Comparison of ENCODE assay signal across 8 cellular contexts in the genomic region with DNA sequence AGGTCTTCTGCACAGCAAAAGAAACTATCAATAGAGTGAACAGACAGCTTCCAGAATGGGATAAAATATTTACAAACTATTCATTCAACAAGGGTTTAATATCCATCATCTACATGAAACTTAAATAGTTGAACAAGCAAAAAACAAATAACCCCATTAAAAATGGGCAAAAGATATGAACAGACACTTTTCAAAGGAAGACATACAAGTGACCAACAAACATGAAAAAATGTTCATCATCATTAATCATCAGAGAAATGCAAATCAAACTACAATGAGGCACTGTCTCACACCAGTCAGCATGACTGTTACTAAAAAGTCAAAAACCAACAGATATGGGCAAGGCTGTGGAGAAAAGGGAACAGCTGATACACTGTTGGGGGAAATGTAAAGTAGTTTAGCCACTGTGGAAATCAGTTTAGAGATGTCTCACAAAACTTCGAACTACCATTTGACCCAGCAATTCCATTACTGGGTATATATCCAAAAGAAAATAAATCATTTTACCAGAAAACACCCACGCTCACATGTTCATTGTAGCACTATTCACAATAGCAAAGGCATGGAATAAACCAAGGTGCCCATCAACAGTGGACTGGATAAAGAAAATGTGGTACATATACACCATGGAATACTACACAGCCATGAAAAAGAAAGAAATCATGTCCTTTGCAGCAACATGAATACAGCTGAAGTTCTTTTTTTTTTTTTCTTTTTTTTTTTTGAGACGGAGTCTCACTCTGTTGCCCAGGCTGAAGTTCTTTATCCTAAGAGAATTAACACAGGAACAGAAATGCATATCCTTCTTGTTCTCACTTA.
"Had no signal": no experiment of that assay in that cellular context is flagged by ENCODE, and none has a peak within 500 bp of the region (broad histone marks: within the 10 kb centered on the region; RNA-seq: fewer than 3 reads in every experiment).

No MANE protein-coding gene starts in this region.

- H3K27ac ChIP-seq: GM23248 had no signal

- H3K4me1 ChIP-seq: HAP-1 had no signal

- H3K9me3 ChIP-seq: HAP-1 had no signal

- FAIRE-seq: HTR-8/SVneo had no signal

- H3K36me3 ChIP-seq: HAP-1 had no signal

- ATAC-seq: HCT116 had no signal

- H2AFZ ChIP-seq: GM23248 had no signal

- H3K9ac ChIP-seq: GM23248 had no signal

- DNase-seq: GM23248, GOT3, H7, IMR-90, KBM-7 had no signal

- H3K4me3 ChIP-seq: GM23248, HAP-1 had no signal
